ENCODE assay signal across 8 cellular contexts in the genomic region with DNA sequence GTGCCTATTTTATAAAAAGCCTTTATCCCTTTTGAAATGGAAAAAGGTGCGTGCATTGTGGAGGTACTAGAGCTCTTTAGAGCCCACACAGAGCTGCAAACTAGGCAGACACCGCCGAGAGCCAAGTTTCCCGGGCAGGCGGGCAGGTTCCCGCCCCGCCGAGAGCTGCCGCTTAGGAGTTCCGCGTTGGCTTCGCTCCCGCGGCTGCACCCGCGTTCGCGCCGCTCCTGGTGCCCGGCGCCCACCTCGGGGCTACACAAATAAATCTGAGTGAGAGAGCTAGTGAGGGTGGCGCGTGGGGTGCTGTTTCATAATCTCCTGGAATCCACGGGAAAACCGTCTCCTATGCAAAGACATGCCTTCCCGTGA. TPM values are rescaled to one million over a fixed set of nuclear protein-coding genes. Genes with fewer than 3 reads are reported as not detected.
DNase-seq lines count a peak whose midpoint lies in the region; ATAC-seq, FAIRE-seq and TF ChIP-seq lines count a peak whose summit lies in the region.

No MANE protein-coding gene starts in this region.

- H3K27ac Mint-ChIP-seq in activated CD8-positive, alpha-beta T cell treated with anti-CD3 and anti-CD28 coated beads, Interleukin-2, amount 10 ng/mL, durations not matched to agents 7 days and 5 days = no peak overlapping the region

- no peaks in the 10 kb centered on the region for H3K36me3 Mint-ChIP-seq in activated CD8-positive, alpha-beta T cell treated with anti-CD3 and anti-CD28 coated beads, Interleukin-2, amount 10 ng/mL, durations not matched to agents 7 days and 5 days (ENCODE audit: low read depth)

- peaks cover 0 to 42% (median 0%) of the 10 kb centered on the region in 7 donors for H3K27me3 ChIP-seq in heart right ventricle

- 2% methylated on average over 26 of the region's 27 CpGs for WGBS in A549 (ENCODE audit: missing lambda C conversion rate)
- 0% methylated on average over 27 of the region's 27 CpGs for WGBS in heart right ventricle, 2 donors

- H3K9me3 Mint-ChIP-seq in activated CD8-positive, alpha-beta T cell treated with anti-CD3 and anti-CD28 coated beads, Interleukin-2, amount 10 ng/mL, durations not matched to agents 7 days and 5 days (ENCODE audit: insufficient read depth) = no peaks in the 10 kb centered on the region

- H3K27me3 Mint-ChIP-seq in activated CD8-positive, alpha-beta T cell treated with anti-CD3 and anti-CD28 coated beads, Interleukin-2, amount 10 ng/mL, durations not matched to agents 7 days and 5 days (ENCODE audit: low read depth) = peaks cover 42% of the 10 kb centered on the region

- POLR2A ChIA-PET in A549 (lab: Yijun Ruan, JAX) = interaction anchor here (0.6 to 2.1 kb wide), 6 partner anchors 25 to 438 kb away, joined by 3 to 12 read pairs (median 3); no protein-coding TSS in a partner anchor
- POLR2A ChIA-PET in activated CD8-positive, alpha-beta T cell treated with anti-CD3 and anti-CD28 coated beads, Interleukin-2, amount 10 ng/mL, durations not matched to agents 7 days and 5 days (lab: Charles Lee) = no interaction called here

- H3K4me1 ChIP-seq in A549 (peaks cover 36% of the 10 kb centered on the region), heart right ventricle (peaks cover 0 to 35% (median 21%) of the 10 kb centered on the region in 9 donors)

- peak overlapping the region; percentile 61 for H3K4me3 Mint-ChIP-seq in activated CD8-positive, alpha-beta T cell treated with anti-CD3 and anti-CD28 coated beads, Interleukin-2, amount 10 ng/mL, durations not matched to agents 7 days and 5 days

- H3K27ac ChIP-seq in A549 (peak overlapping the region; percentile 65 to 86), heart right ventricle (peak overlapping the region; percentile 36 to 91 (median 83))

- DNase-seq in A549 (ENCODE audit: low read depth in 1 of 2, low spot score in 1 of 2) (peak; percentile 29 to 51), HCEC 1CT (peak; percentile 41), heart right ventricle (peak; percentile 31 to 54), retinal pigment epithelial cell (ENCODE audit: low read depth) (no peak), SKM-1 treated with dmso at 0.1 percent for 144 hours (lab: John Stamatoyannopoulos, UW; ENCODE audit: unreplicated experiment) (no peak), GM12892 (ENCODE audit: insufficient read length) (no peak), OCI-M1 (lab: John Stamatoyannopoulos, UW) (no peak)
- no peak for DNase-seq in activated CD8-positive, alpha-beta T cell treated with anti-CD3 and anti-CD28 coated beads, Interleukin-2, amount 10 ng/mL, durations not matched to agents 7 days and 5 days

- CTCF ChIA-PET in A549 (lab: Yijun Ruan, JAX) = interaction anchor here (0.6 to 2.4 kb wide), 24 partner anchors 8 to 945 kb away, joined by 3 to 11 read pairs (median 4); partner anchors contain the start of gene GALNT4
- CTCF ChIA-PET in activated CD8-positive, alpha-beta T cell treated with anti-CD3 and anti-CD28 coated beads, Interleukin-2, amount 10 ng/mL, durations not matched to agents 7 days and 5 days (lab: Charles Lee) = no interaction called here

- H3K4me3 ChIP-seq in A549 (peak overlapping the region; percentile 70), heart right ventricle (peak overlapping the region; percentile 67 to 86 (median 73)), retinal pigment epithelial cell (ENCODE audit: low read length) (peak overlapping the region; percentile 86)

- FAIRE-seq in A549 (lab: Jason Lieb, UNC) (no peak), GM12892 (lab: Jason Lieb, UNC) (no peak)

- peaks cover 8% of the 10 kb centered on the region for H3K4me1 Mint-ChIP-seq in activated CD8-positive, alpha-beta T cell treated with anti-CD3 and anti-CD28 coated beads, Interleukin-2, amount 10 ng/mL, durations not matched to agents 7 days and 5 days (ENCODE audit: low read depth)

- ATAC-seq in A549 (peak; percentile 65 to 70), heart right ventricle (peak; percentile 30 to 78 (median 64))
- ATAC-seq in activated CD8-positive, alpha-beta T cell treated with anti-CD3 and anti-CD28 coated beads, Interleukin-2, amount 10 ng/mL, durations not matched to agents 7 days and 5 days = no peak

- intact Hi-C loops in heart right ventricle (cut with DNase I) = loop anchor here in 4 of 10 donors (2.0 to 10.0 kb wide), 8 partner anchors 55 to 415 kb away; no protein-coding TSS in a partner anchor

- H3K36me3 ChIP-seq in heart right ventricle = no peaks in the 10 kb centered on the region

- TF ChIP-seq POLR2A in A549 (IDR thresholded peaks at IDR 0.05; ENCODE audit: low read length) (no peak), GM12892 (IDR thresholded peaks at IDR 0.05; ENCODE audit: low read depth, low read length) (no peak)

- no peaks in the 10 kb centered on the region for H3K9me3 ChIP-seq in A549
- H3K9me3 ChIP-seq in heart right ventricle = no peaks in the 10 kb centered on the region

- TF ChIP-seq RAD21 in A549 (conservative IDR thresholded peaks at IDR 0.05 in 1 of 2, IDR thresholded peaks at IDR 0.05 in 1 of 2) = no peak

- H3K4me2 ChIP-seq in A549 = peak overlapping the region; percentile 86

- TF ChIP-seq CTCF in A549 (IDR thresholded peaks at IDR 0.05) (no peak), heart right ventricle (IDR thresholded peaks at IDR 0.05) (no peak), retinal pigment epithelial cell (conservative IDR thresholded peaks at IDR 0.05; ENCODE audit: low read depth, low read length) (no peak)

- no peak for TF ChIP-seq EP300 in A549 (IDR thresholded peaks at IDR 0.05)

TF ChIP-seq in A549, 52 proteins besides CTCF, POLR2A, EP300 and RAD21:
- TF ChIP-seq POLR2AphosphoS2 (conservative IDR thresholded peaks at IDR 0.05; ENCODE audit: low read length) = no peak
- TF ChIP-seq RNF2 (IDR thresholded peaks at IDR 0.05; ENCODE audit: borderline replicate concordance, low read depth) = no peak
- TF ChIP-seq E2F6 (IDR thresholded peaks at IDR 0.05; ENCODE audit: borderline replicate concordance, low read depth) = peak; percentile 75; the same call in 1 of the 2 replicates
- no peak for TF ChIP-seq TP53 (CRISPR knock-in tag; IDR thresholded peaks at IDR 0.05)

RNA-seq across cellular contexts. Expression of gene KITLG, which starts 0.7 kb away (rescaled TPM):
- polyA plus RNA-seq in A549 (2011; rRNA removed) = 7.6 and 10.1 TPM in 2 replicates
- 1.4 and 1.6 TPM in 2 replicates for polyA plus RNA-seq in A549 (2012; cell fraction: cytosol; rRNA removed)
- 0.95 and 1.3 TPM in 2 replicates for polyA plus RNA-seq in A549 (2012; cell fraction: nucleus; rRNA removed)
- polyA plus RNA-seq in A549 (2017; fragmentation: RNase III; extraction: RNeasy Plus Mini Kit Qiagen cat#74134 plus additional on column Dnase treatment) = 8.0 to 8.9 TPM (median 8.7 TPM) in 3 replicates
- 7.1 and 9.1 TPM in 2 replicates for polyA minus RNA-seq in A549 (2011; rRNA and poly(A)+ RNA removed)
- not detected for total RNA-seq in activated CD8-positive, alpha-beta T cell treated with anti-CD3 and anti-CD28 coated beads, Interleukin-2, amount 10 ng/mL, durations not matched to agents 7 days and 5 days
- total RNA-seq in heart right ventricle = 10 to 100 TPM in 4 of 10 donors, 1 to 10 TPM in 6; 4.2 to 20.5 (median 9.3) TPM
- 1 to 10 TPM; 3.6 to 6.0 TPM for polyA plus RNA-seq in heart right ventricle
- polyA plus RNA-seq in GM12892 (2012; ENCODE audit: missing spikeins) = not detected

Comparison
In these comparisons a context has a peak if more than half of its experiments do, and no peak if none do; other contexts are left out.
1. DNase-seq: peak in A549 (2 of 2), HCEC 1CT (single experiment) and heart right ventricle (2 of 2); none in activated CD8-positive, alpha-beta T cell treated with anti-CD3 and anti-CD28 coated beads, Interleukin-2, amount 10 ng/mL, durations not matched to agents 7 days and 5 days (single experiment), retinal pigment epithelial cell (single experiment), SKM-1 treated with dmso at 0.1 percent for 144 hours (single experiment), GM12892 (single experiment) and OCI-M1 (single experiment).
2. RNA of gene KITLG, which starts 0.7 kb away (total RNA-seq): 4.2 to 20.5 TPM in heart right ventricle; not detected in activated CD8-positive, alpha-beta T cell treated with anti-CD3 and anti-CD28 coated beads, Interleukin-2, amount 10 ng/mL, durations not matched to agents 7 days and 5 days; every median in the first group is over 4 times any median in the second.
3. Peak in every context shown above with its lines, with median percentiles within 50 percentile points of each other: H3K4me3 ChIP-seq.